Comparison of ENCODE assay signal across 1 cellular context in genomic region chr1:18913065-18913502, GRCh38.
TF ChIP-seq lines count a peak whose summit lies in the region.

No MANE protein-coding gene starts in this region.

TF ChIP-seq in HepG2, 621 proteins besides CTCF, POLR2A, EP300 and RAD21 (continued from another document and continues in another):
- TF ChIP-seq MNT (IDR thresholded peaks at IDR 0.05) (no peak), HOXD1 (CRISPR knock-in tag; IDR thresholded peaks at IDR 0.05) (0 out of 2 replicates have a peak, but pooled peaks have one; percentile 50), RELA (CRISPR knock-in tag; IDR thresholded peaks at IDR 0.05) (no peak), FOXO4 (CRISPR knock-in tag; conservative IDR thresholded peaks at IDR 0.05) (no peak), ZNF605 (CRISPR knock-in tag; IDR thresholded peaks at IDR 0.05) (peak; percentile 42; the same call in 1 of the 2 replicates), TFE3 (CRISPR knock-in tag; IDR thresholded peaks at IDR 0.05) (no peak), THAP9 (CRISPR knock-in tag; IDR thresholded peaks at IDR 0.05; ENCODE audit: borderline replicate concordance) (peak; percentile 54; the same call in 1 of the 2 replicates), SP5 (CRISPR knock-in tag; IDR thresholded peaks at IDR 0.05; ENCODE audit: borderline replicate concordance, low read depth) (no peak), HNF4G (IDR thresholded peaks at IDR 0.05; ENCODE audit: borderline replicate concordance, low read depth, low read length) (no peak), HNF4G (CRISPR knock-in tag; IDR thresholded peaks at IDR 0.05; ENCODE audit: borderline replicate concordance, low read depth) (no peak), ZNF782 (CRISPR knock-in tag; IDR thresholded peaks at IDR 0.05; ENCODE audit: borderline replicate concordance) (no peak; the same call in 1 of the 2 replicates), ZNF234 (CRISPR knock-in tag; conservative IDR thresholded peaks at IDR 0.05) (no peak), MIER2 (CRISPR knock-in tag; IDR thresholded peaks at IDR 0.05) (no peak), GMEB1 (CRISPR knock-in tag; IDR thresholded peaks at IDR 0.05; ENCODE audit: borderline replicate concordance) (no peak), RNF2 (conservative IDR thresholded peaks at IDR 0.05; ENCODE audit: low read depth) (no peak), TRAFD1 (CRISPR knock-in tag; IDR thresholded peaks at IDR 0.05; ENCODE audit: borderline replicate concordance) (no peak), ARHGAP35 (CRISPR knock-in tag; IDR thresholded peaks at IDR 0.05; ENCODE audit: borderline replicate concordance) (no peak), MXI1 (IDR thresholded peaks at IDR 0.05; ENCODE audit: borderline replicate concordance, low read depth, low read length) (peak; percentile 31; the same call in 1 of the 3 replicates), ZBTB25 (CRISPR knock-in tag; IDR thresholded peaks at IDR 0.05) (no peak), SP140L (CRISPR knock-in tag; IDR thresholded peaks at IDR 0.05; ENCODE audit: borderline replicate concordance) (no peak), RXRB (CRISPR knock-in tag; IDR thresholded peaks at IDR 0.05; ENCODE audit: borderline replicate concordance) (no peak; the same call in 1 of the 2 replicates), ZNF343 (CRISPR knock-in tag; IDR thresholded peaks at IDR 0.05) (no peak), ZBTB40 (IDR thresholded peaks at IDR 0.05) (no peak), ZBTB40 (CRISPR knock-in tag; IDR thresholded peaks at IDR 0.05) (no peak), CEBPZ (IDR thresholded peaks at IDR 0.05; ENCODE audit: low read length) (no peak)
